In the genomic region with DNA sequence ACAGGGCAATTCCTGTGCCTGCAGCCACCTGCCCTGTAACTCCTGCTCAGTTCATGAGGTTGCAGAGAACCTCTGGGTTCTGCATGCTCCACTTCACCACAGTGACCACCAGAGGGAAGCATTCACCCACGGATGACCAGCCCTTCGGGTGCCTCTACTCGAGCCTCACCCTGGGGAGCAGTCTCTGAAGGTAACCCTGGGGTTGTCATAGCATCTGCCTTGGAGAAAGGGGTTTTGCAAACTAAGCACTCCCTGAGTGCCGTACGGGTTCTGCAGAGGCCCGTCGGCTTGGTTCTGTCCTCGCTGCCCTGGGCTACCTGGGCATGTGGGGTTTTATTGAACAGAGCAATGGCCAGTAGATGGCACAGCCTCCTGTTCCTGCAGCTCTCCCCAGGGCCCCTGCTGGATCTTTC, we compare ENCODE assay signal across 8 cellular contexts. TPM values are rescaled to one million over a fixed set of nuclear protein-coding genes. Genes with fewer than 3 reads are reported as not detected.
DNase-seq lines count a peak whose midpoint lies in the region; ATAC-seq and TF ChIP-seq lines count a peak whose summit lies in the region.

No MANE protein-coding gene starts in this region.

- no TSS peak for BruUV-seq in Caco-2 (replicated peaks; lab: Mats Ljungman, UMichigan)

- no peak overlapping the region for H3K4me2 ChIP-seq in Loucy (ENCODE audit: low read depth, low read length, poor library complexity, severe bottlenecking)
- no peak overlapping the region for H3K4me2 ChIP-seq in hepatocyte

- ATAC-seq in GM21423 (IDR thresholded peaks at IDR 0.05; ENCODE audit: unreplicated experiment) (peak; percentile 65), T-cell (replicated peaks in 1 of 4) (peak; percentile 80 to 98 (median 84)), HG03457 (IDR thresholded peaks at IDR 0.05; ENCODE audit: unreplicated experiment) (no peak)

- intact Hi-C loops in Caco-2 (cut with micrococcal nuclease; ENCODE audit: unreplicated experiment), result loop anchor here (1.0 to 10.0 kb wide), 6 partner anchors 38 to 275 kb away; no protein-coding TSS in a partner anchor

- no peaks in the 10 kb centered on the region for H3K36me3 Mint-ChIP-seq in Caco-2 (ENCODE audit: insufficient read depth, unreplicated experiment)
- no peaks in the 10 kb centered on the region for H3K36me3 Mint-ChIP-seq in T-cell

- H4K20me1 ChIP-seq in Loucy (ENCODE audit: insufficient read depth, low read length, poor library complexity, severe bottlenecking) (no peaks in the 10 kb centered on the region), hepatocyte (ENCODE audit: insufficient read depth, poor library complexity, severe bottlenecking) (no peaks in the 10 kb centered on the region)

- no peaks in the 10 kb centered on the region for H3F3A ChIP-seq in Loucy (ENCODE audit: low read depth)

- H3K9me2 ChIP-seq in Loucy (replicated peaks; ENCODE audit: low read depth, low read length) (no peaks in the 10 kb centered on the region), hepatocyte (replicated peaks; ENCODE audit: insufficient read depth) (no peaks in the 10 kb centered on the region)

- H3K4me3 Mint-ChIP-seq in Caco-2 (ENCODE audit: unreplicated experiment), result no peak overlapping the region
- H3K4me3 Mint-ChIP-seq in T-cell, result no peak overlapping the region

- POLR2A ChIA-PET in Caco-2 (lab: Charles Lee), result no interaction called here
- POLR2A ChIA-PET in T-cell (lab: Charles Lee), result no interaction called here

- 48% methylated on average over 8 of the region's 8 CpGs for WGBS in hepatocyte (ENCODE audit: low lambda C conversion rate, missing lambda C conversion rate)

- H3K4me1 ChIP-seq in Caco-2, result peaks cover under 1% of the 10 kb centered on the region; the same call in 1 of the 2 replicates
- H3K4me1 ChIP-seq in Loucy (ENCODE audit: insufficient read depth, low read length, poor library complexity, severe bottlenecking), result no peaks in the 10 kb centered on the region
- H3K4me1 ChIP-seq in hepatocyte (ENCODE audit: insufficient read depth), result no peaks in the 10 kb centered on the region

- TF ChIP-seq CTCF in Caco-2 (IDR thresholded peaks at IDR 0.05; ENCODE audit: insufficient read depth in 1 of 2, low read depth in 1 of 2, low read length in 1 of 2, severe bottlenecking in 1 of 2, unreplicated experiment in 1 of 2) (peak; percentile 79 to 86), Loucy (conservative IDR thresholded peaks at IDR 0.05; ENCODE audit: low read length) (peak; percentile 85), hepatocyte (IDR thresholded peaks at IDR 0.05; ENCODE audit: poor library complexity) (peak; percentile 83)

- peaks cover 8% of the 10 kb centered on the region for H3K27me3 Mint-ChIP-seq in Caco-2 (ENCODE audit: insufficient read depth, unreplicated experiment)
- peaks cover 0 to 11% of the 10 kb centered on the region in 2 donors for H3K27me3 Mint-ChIP-seq in T-cell

- H3K27me3 ChIP-seq in Caco-2 (replicated peaks; ENCODE audit: control insufficient read depth, insufficient read depth, low read length), result no peaks in the 10 kb centered on the region
- H3K27me3 ChIP-seq in Loucy (ENCODE audit: insufficient read depth, low read length, poor library complexity, severe bottlenecking), result no peaks in the 10 kb centered on the region
- no peaks in the 10 kb centered on the region for H3K27me3 ChIP-seq in hepatocyte

- DNase-seq in Caco-2 (peak; percentile 78 to 80), T-cell (peak; percentile 29 to 73 (median 57)), amniotic stem cell (lab: John Stamatoyannopoulos, UW) (peak; percentile 30), hepatocyte (ENCODE audit: low spot score) (peak; percentile 77)
- DNase-seq in stimulated activated CD4-positive, alpha-beta T cell treated with anti-CD3 and anti-CD28 coated beads, Interleukin-12 subunit alpha, Interleukin-12 subunit beta, amount 100 ng/mL, for 48 hours (ENCODE audit: low read depth in 2 of 3, low spot score in 1 of 3), result peak; percentile 37 to 56 (median 44)

- H3K36me3 ChIP-seq in Caco-2 (ENCODE audit: control insufficient read depth, insufficient read depth, low read length) (no peaks in the 10 kb centered on the region), Loucy (ENCODE audit: insufficient read depth, low read length) (no peaks in the 10 kb centered on the region), hepatocyte (replicated peaks; ENCODE audit: insufficient read depth, low read depth) (no peaks in the 10 kb centered on the region)

- H3K4me1 Mint-ChIP-seq in Caco-2 (ENCODE audit: low read depth, unreplicated experiment), result no peaks in the 10 kb centered on the region
- H3K4me1 Mint-ChIP-seq in T-cell, result no peaks in the 10 kb centered on the region

- no peak overlapping the region for H2AFZ ChIP-seq in Loucy (ENCODE audit: low read length)
- no peak overlapping the region for H2AFZ ChIP-seq in hepatocyte

- H3K9ac ChIP-seq in Loucy (ENCODE audit: low read depth, low read length, poor library complexity, severe bottlenecking), result no peak overlapping the region

- H3K27ac ChIP-seq in hepatocyte, result no peak overlapping the region

- H3K79me2 ChIP-seq in Loucy (ENCODE audit: insufficient read depth, low read length) (no peaks in the 10 kb centered on the region), hepatocyte (no peaks in the 10 kb centered on the region)

- H3K27ac Mint-ChIP-seq in Caco-2 (ENCODE audit: unreplicated experiment), result no peak overlapping the region
- no peak overlapping the region for H3K27ac Mint-ChIP-seq in T-cell

- CTCF ChIA-PET in Caco-2 (lab: Charles Lee) (interaction anchor here (0.6 to 1.4 kb wide), 4 partner anchors 89 to 221 kb away, joined by 3 to 4 read pairs (median 3); no protein-coding TSS in a partner anchor), T-cell (lab: Charles Lee) (interaction anchor here in 1 of 2 donors (0.7 kb wide), 2 partner anchors 275 to 1021 kb away, joined by 3 read pairs; no protein-coding TSS in a partner anchor)

- H3K9me3 Mint-ChIP-seq in Caco-2 (ENCODE audit: unreplicated experiment), result no peaks in the 10 kb centered on the region
- no peaks in the 10 kb centered on the region for H3K9me3 Mint-ChIP-seq in T-cell

- H3K9me3 ChIP-seq in Caco-2 (no peaks in the 10 kb centered on the region), Loucy (ENCODE audit: insufficient read depth, low read depth, low read length) (no peaks in the 10 kb centered on the region; the same call in 1 of the 2 replicates), hepatocyte (ENCODE audit: low read depth) (no peaks in the 10 kb centered on the region)

- H3K4me3 ChIP-seq in Caco-2 (ENCODE audit: low read depth, low read length), result no peak overlapping the region
- H3K4me3 ChIP-seq in Loucy (ENCODE audit: low read length, poor library complexity, severe bottlenecking), result no peak overlapping the region
- no peak overlapping the region for H3K4me3 ChIP-seq in hepatocyte

RNA-seq across cellular contexts. Expression of a gene that starts 10.2 kb away (rescaled TPM):
- total RNA-seq in Caco-2 (2022) (not detected in 2 replicates), T-cell (not detected), hepatocyte (1.3 TPM in 1 of 2 replicates, not detected in the other)
- polyA plus RNA-seq in hepatocyte, result 0.68 TPM in 1 of 2 replicates, not detected in the other
